Comparison of ENCODE assay signal across 23 cellular contexts in genomic region chr3:134432236-134432635, GRCh38. TPM values are rescaled to one million over a fixed set of nuclear protein-coding genes. Genes with fewer than 3 reads are reported as not detected.
"Had no signal": no experiment of that assay in that cellular context is flagged by ENCODE, and none has a peak within 500 bp of the region (broad histone marks: within the 10 kb centered on the region; RNA-seq: fewer than 3 reads in every experiment).

No MANE protein-coding gene starts in this region.

- DNase-seq: activated CD4-positive, alpha-beta T cell treated with anti-CD3 and anti-CD28 coated beads for 1 hour; activated CD4-positive, alpha-beta T cell treated with anti-CD3 and anti-CD28 coated beads, Interleukin-2, amount 50 U/mL, for 48 hours; activated gamma-delta T cell treated with Interleukin-2 at 50 U/mL for 16 hours; adrenal gland; cortex of kidney; erythroblast; foreskin melanocyte; glutamatergic neuron; hypothalamus; islet precursor cell; left colon; pancreas; right lobe of liver; small intestine; stimulated activated CD4-positive, alpha-beta T cell treated with anti-CD3 and anti-CD28 coated beads, Interleukin-15, amount 100 ng/mL, for 24 hours; stimulated activated CD4-positive, alpha-beta T cell treated with anti-CD3 and anti-CD28 coated beads, Interleukin-4, amount 100 ng/mL, for 24 hours; stomach; upper lobe of left lung had no signal

- H3K4me3 ChIP-seq: adrenal gland, breast epithelium, lung, pancreas, right lobe of liver, stomach, upper lobe of left lung had no signal

- H3K9me3 ChIP-seq: adrenal gland, breast epithelium, neutrophil, pancreas, right lobe of liver, stomach, upper lobe of left lung had no signal

- H3K4me1 ChIP-seq: breast epithelium, pancreas, right lobe of liver, stomach had no signal

- H3K27me3 ChIP-seq: adrenal gland, breast epithelium, pancreas, right lobe of liver, stomach, upper lobe of left lung had no signal

- H3K36me3 ChIP-seq: adrenal gland, breast epithelium, neutrophil, pancreas, right lobe of liver, stomach, upper lobe of left lung had no signal

- H3K27ac ChIP-seq: adrenal gland, breast epithelium, neutrophil, pancreas, right lobe of liver, stomach, upper lobe of left lung, VCaP had no signal

RNA-seq across cellular contexts. Expression of gene AMOTL2, which starts 58.0 kb away (rescaled TPM):
- total RNA-seq: natural killer cell treated with Interleukin-12 subunit alpha and Interleukin-12 subunit beta and Interleukin-15 and Interleukin-18, amount 100 ng/mL, for 72 hours had no signal
